In the genomic region with DNA sequence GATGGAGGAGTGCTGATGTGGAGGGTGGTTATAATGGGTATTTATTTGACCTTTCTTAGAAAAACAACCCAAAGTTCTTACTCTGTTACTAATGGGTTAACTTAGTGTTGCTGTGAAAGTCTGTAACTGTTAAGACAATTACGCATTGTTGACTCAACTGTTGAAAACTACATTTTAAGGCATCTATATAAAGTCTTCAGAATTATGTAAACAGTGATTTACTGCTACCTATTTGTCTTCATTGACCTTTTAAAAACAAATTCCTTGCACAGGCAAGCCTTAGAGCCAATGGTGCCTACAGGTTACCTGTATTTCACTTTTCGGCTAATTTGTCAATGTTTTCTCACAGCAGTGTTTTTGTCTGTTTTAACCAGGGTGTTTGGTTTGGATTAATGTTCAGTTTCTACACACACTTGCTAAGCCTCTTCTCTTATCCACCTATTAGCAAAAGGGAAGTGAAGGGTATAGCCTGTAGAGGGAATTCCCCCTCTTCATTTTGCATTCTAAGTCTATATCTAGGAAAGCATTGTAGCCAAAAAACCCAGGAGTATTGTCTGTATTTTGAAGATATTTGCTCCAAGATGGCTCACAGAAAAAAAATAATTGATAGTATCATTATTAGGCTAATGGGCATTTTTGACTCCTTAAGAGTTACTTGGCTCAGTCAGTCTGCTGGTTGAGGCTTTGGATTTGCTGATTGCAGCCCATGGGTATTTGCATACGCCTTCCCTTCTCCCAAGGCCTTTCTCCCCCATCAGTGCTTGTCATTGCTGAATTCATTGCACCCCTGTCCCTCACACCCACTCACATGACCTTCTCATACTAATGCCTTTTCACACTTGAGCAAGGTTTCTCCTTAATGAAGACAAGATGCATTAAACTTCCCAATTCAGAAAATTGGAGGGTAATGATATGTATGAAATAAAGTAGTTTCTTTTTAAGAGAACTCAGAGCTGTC, we compare ENCODE assay signal across 13 cellular contexts. TPM values are rescaled to one million over a fixed set of nuclear protein-coding genes. Genes with fewer than 3 reads are reported as not detected.
DNase-seq lines count a peak whose midpoint lies in the region; ATAC-seq and TF ChIP-seq lines count a peak whose summit lies in the region.
"Had no signal": no experiment of that assay in that cellular context is flagged by ENCODE, and none has a peak within 500 bp of the region (broad histone marks: within the 10 kb centered on the region; RNA-seq: fewer than 3 reads in every experiment).

No MANE protein-coding gene starts in this region.

- no peaks in the 10 kb centered on the region for H3K9me3 Mint-ChIP-seq in CD8-positive, alpha-beta memory T cell

- H3K27me3 ChIP-seq in BLaER1 (no peaks in the 10 kb centered on the region), Loucy (ENCODE audit: insufficient read depth, low read length, poor library complexity, severe bottlenecking) (no peaks in the 10 kb centered on the region)
- no peaks in the 10 kb centered on the region for H3K27me3 ChIP-seq in CD8-positive, alpha-beta memory T cell (ENCODE audit: insufficient read depth, low read length, poor library complexity, severe bottlenecking)

- POLR2A ChIA-PET in CD8-positive, alpha-beta memory T cell (lab: Charles Lee) = no interaction called here

- H4K20me1 ChIP-seq in BLaER1 (no peaks in the 10 kb centered on the region), Loucy (ENCODE audit: insufficient read depth, low read length, poor library complexity, severe bottlenecking) (no peaks in the 10 kb centered on the region)

- peaks cover 0 to 16% (median 3%) of the 10 kb centered on the region in 3 donors for H3K36me3 Mint-ChIP-seq in CD8-positive, alpha-beta memory T cell

- peaks cover 94% of the 10 kb centered on the region for H3K4me1 ChIP-seq in BLaER1
- peaks cover 81% of the 10 kb centered on the region for H3K4me1 ChIP-seq in Loucy (ENCODE audit: insufficient read depth, low read length, poor library complexity, severe bottlenecking)
- no peaks in the 10 kb centered on the region for H3K4me1 ChIP-seq in CD8-positive, alpha-beta memory T cell (ENCODE audit: insufficient read depth, low read length)

- H3K4me3 ChIP-seq in BLaER1 (no peak overlapping the region), Loucy (ENCODE audit: low read length, poor library complexity, severe bottlenecking) (peak overlapping the region; percentile 3)
- H3K4me3 ChIP-seq in CD8-positive, alpha-beta memory T cell (ENCODE audit: low read length) = no peak overlapping the region

- in situ Hi-C loops in GM13976 (cut with MboI; ENCODE audit: low sequenced_read_pairs, unreplicated experiment) = no loop called here

- H3K9me3 ChIP-seq in BLaER1 (no peaks in the 10 kb centered on the region), Loucy (ENCODE audit: insufficient read depth, low read depth, low read length) (no peaks in the 10 kb centered on the region)
- no peaks in the 10 kb centered on the region for H3K9me3 ChIP-seq in CD8-positive, alpha-beta memory T cell (ENCODE audit: low read length)

- peak overlapping the region; percentile 94 for H3K27ac ChIP-seq in BLaER1
- H3K27ac ChIP-seq in CD8-positive, alpha-beta memory T cell (ENCODE audit: low read depth, low read length) = no peak overlapping the region

- no peaks in the 10 kb centered on the region for H3K9me2 ChIP-seq in Loucy (replicated peaks; ENCODE audit: low read depth, low read length)

- H3K36me3 ChIP-seq in BLaER1 = peaks cover 16% of the 10 kb centered on the region; the same call in 1 of the 2 replicates
- no peaks in the 10 kb centered on the region for H3K36me3 ChIP-seq in Loucy (ENCODE audit: insufficient read depth, low read length)
- no peaks in the 10 kb centered on the region for H3K36me3 ChIP-seq in CD8-positive, alpha-beta memory T cell (ENCODE audit: insufficient read depth, low read length)

- H3K4me2 ChIP-seq in BLaER1 (peak overlapping the region; percentile 83), Loucy (ENCODE audit: low read depth, low read length, poor library complexity, severe bottlenecking) (peak overlapping the region; percentile 31)

- H3F3A ChIP-seq in Loucy (ENCODE audit: low read depth) = peaks cover 18% of the 10 kb centered on the region

- TF ChIP-seq CTCF in Loucy (conservative IDR thresholded peaks at IDR 0.05; ENCODE audit: low read length) = no peak
- TF ChIP-seq CTCF in GM13976 (IDR thresholded peaks at IDR 0.05; ENCODE audit: borderline replicate concordance, control extremely low read depth, extremely low read depth, insufficient read depth, missing control alignments) = no peak

- peak overlapping the region in 1 of 8 donors; percentile 10 for H3K27ac Mint-ChIP-seq in CD8-positive, alpha-beta memory T cell

- peak; percentile 50 for ATAC-seq in GM19035 (IDR thresholded peaks at IDR 0.05; ENCODE audit: unreplicated experiment)
- ATAC-seq in HG02840 (IDR thresholded peaks at IDR 0.05; ENCODE audit: low FRiP score, unreplicated experiment) = peak; percentile 38

- no peak overlapping the region for H3K9ac ChIP-seq in BLaER1
- peak overlapping the region; percentile 31 for H3K9ac ChIP-seq in Loucy (ENCODE audit: low read depth, low read length, poor library complexity, severe bottlenecking)

- no peaks in the 10 kb centered on the region for H3K27me3 Mint-ChIP-seq in CD8-positive, alpha-beta memory T cell

- peaks cover 11 to 26% (median 19%) of the 10 kb centered on the region in 3 donors for H3K4me1 Mint-ChIP-seq in CD8-positive, alpha-beta memory T cell

- DNase-seq in stimulated activated naive CD4-positive, alpha-beta T cell treated with Interleukin-2 at 50 U/mL for 16 hours (lab: John Stamatoyannopoulos, UW) = no peak
- no peak for DNase-seq in NCI-H2081 treated with DMSO at 0.1 percent for 48 hours (lab: John Stamatoyannopoulos, UW)
- no peak for DNase-seq in CD8-positive, alpha-beta memory T cell
- DNase-seq in GM13976 (ENCODE audit: low spot score) = no peak
- DNase-seq: activated CD8-positive, alpha-beta memory T cell treated with anti-CD3 and anti-CD28 coated beads for 24 hours; C1 segment of cervical spinal cord; NCI-H2081; SHP77 treated with DMSO at 0.1 percent for 48 hours; stimulated activated CD4-positive, alpha-beta T cell treated with anti-CD3 and anti-CD28 coated beads, Interleukin-4, amount 100 ng/mL, for 1 hour had no signal

- peaks cover 70% of the 10 kb centered on the region for H3K79me2 ChIP-seq in Loucy (ENCODE audit: insufficient read depth, low read length)

- no peak overlapping the region for H3K4me3 Mint-ChIP-seq in CD8-positive, alpha-beta memory T cell

- no peak overlapping the region for H2AFZ ChIP-seq in Loucy (ENCODE audit: low read length)

- CTCF ChIA-PET in CD8-positive, alpha-beta memory T cell (lab: Charles Lee) = no interaction called here

RNA-seq across cellular contexts. Expression of a gene that starts 30.5 kb away (rescaled TPM):
- total RNA-seq in CD8-positive, alpha-beta memory T cell = 10 to 100 TPM; 29.7 to 32.9 TPM
- polyA plus RNA-seq in CD8-positive, alpha-beta memory T cell = 20.9 TPM
